Comparison of ENCODE assay signal across 8 cellular contexts in the genomic region with DNA sequence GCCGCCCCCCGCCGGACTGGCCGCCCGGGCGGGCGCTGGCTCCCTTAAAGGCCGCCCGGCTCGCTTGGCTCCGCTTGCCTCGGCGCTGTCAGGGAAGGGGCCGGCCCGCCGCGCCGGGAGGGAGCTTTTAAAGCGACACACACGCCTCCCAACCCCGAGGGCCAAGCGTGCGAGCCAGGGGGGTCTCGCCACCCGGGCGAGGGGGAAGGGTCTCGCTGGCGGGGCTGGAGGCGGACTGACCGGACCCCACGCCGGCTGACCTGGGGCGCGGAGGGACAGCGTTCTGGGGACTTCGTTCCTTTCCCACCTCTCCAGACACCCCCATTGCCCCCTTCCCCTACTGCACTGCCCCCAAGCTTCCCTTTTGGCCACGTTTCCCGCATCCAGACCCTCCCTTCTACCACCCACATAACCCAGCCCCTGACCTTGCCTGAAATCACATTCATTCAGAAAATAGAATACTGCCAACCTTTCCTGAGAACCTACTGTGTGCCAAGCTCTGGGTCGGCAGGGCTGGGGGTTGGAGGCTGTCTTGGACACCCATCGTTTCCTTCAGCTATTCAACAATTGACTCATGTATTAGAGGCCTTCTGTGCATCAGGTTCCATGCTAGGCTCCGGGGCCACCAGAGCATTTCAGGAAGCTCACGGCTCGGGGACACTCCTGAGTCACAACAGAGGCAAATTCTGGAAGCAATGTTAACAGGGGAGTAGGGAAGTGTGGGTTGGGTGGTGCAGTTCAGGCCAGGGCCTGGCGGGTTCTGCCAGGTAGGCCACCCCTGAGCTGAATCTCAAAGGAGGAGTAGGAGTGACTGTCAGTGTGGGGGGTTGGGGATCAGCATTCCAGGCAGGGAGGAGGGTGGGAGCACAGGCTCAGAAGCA. TPM values are rescaled to one million over a fixed set of nuclear protein-coding genes. Genes with fewer than 3 reads are reported as not detected.
DNase-seq lines count a peak whose midpoint lies in the region; ATAC-seq and TF ChIP-seq lines count a peak whose summit lies in the region.

A gene with protein sequence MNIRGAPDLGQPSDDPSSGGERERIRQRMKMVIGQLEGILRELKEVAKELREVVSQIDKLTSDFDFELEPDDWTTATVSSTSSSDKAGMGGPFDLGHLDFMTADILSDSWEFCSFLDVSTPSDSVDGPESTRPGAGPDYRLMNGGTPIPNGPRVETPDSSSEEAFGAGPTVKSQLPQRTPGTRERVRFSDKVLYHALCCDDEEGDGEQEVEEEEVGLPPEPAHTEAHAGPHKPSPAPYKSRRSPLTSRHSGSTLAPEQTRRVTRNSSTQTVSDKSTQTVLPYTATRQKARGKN (minus strand): TSS at position 102 of the 881 bp plus-strand sequence. CDS start 2,221 bp downstream, outside the sequence.

- H3K4me3 ChIP-seq in AG09309 (ENCODE audit: control insufficient read depth, low read depth, low read length) (peak within 1 kb of the TSS; percentile 51), SJSA1 (peak within 1 kb of the TSS; percentile 27)

- H3K27ac ChIP-seq in SJSA1 = no peak within 1 kb of the TSS

- ATAC-seq in GM18502 (IDR thresholded peaks at IDR 0.05; ENCODE audit: poor library complexity, unreplicated experiment) (no peak), GM21423 (IDR thresholded peaks at IDR 0.05; ENCODE audit: unreplicated experiment) (no peak)

- no peaks in the 10 kb centered on the region for H3K4me1 Mint-ChIP-seq in neural crest cell

- peaks cover 34% of the 10 kb centered on the region for H3K27me3 Mint-ChIP-seq in neural crest cell (ENCODE audit: low read depth)

- peaks cover 3% of the 10 kb centered on the region; the same call in 1 of the 2 replicates for H3K9me3 ChIP-seq in SJSA1 (replicated peaks)

- no peak within 1 kb of the TSS for H3K27ac Mint-ChIP-seq in neural crest cell (ENCODE audit: unreplicated experiment)

- peak within 1 kb of the TSS; percentile 80 for H3K4me3 Mint-ChIP-seq in neural crest cell

- H3K36me3 Mint-ChIP-seq in neural crest cell (ENCODE audit: low read depth) = no peaks in the 10 kb centered on the region

- no peak for DNase-seq in AG09309 (ENCODE audit: low read depth)
- DNase-seq in SJSA1 (ENCODE audit: low read depth in 1 of 2, low spot score in 2 of 2) = no peak
- DNase-seq in globus pallidus (ENCODE audit: low spot score) = peak; percentile 40
- peak; percentile 33 for DNase-seq in neural crest cell (ENCODE audit: low read depth, low spot score)
- no peak for DNase-seq in cerebellar cortex (ENCODE audit: low spot score)
- no peak for DNase-seq in NCI-H1436 treated with DMSO at 0.1 percent for 48 hours (lab: John Stamatoyannopoulos, UW)

- H3K9me3 Mint-ChIP-seq in neural crest cell = no peaks in the 10 kb centered on the region

- TF ChIP-seq CTCF in AG09309 (IDR thresholded peaks at IDR 0.05; ENCODE audit: control insufficient read depth, insufficient read depth, low read depth, low read length, missing control alignments) (no peak), neural crest cell (conservative IDR thresholded peaks at IDR 0.05) (no peak)

- H3K27me3 ChIP-seq in SJSA1 (replicated peaks) = peaks cover 74% of the 10 kb centered on the region

- peaks cover 6% of the 10 kb centered on the region for H3K4me1 ChIP-seq in SJSA1 (replicated peaks)

- no peaks in the 10 kb centered on the region for H3K36me3 ChIP-seq in SJSA1

RNA-seq across cellular contexts. Expression of the gene that starts here (rescaled TPM):
- total RNA-seq in SJSA1 (2014; rRNA removed; shearing (Covaris generic)) = 0.09 TPM in 1 of 2 replicates, not detected in the other
- total RNA-seq in neural crest cell = 9.5 and 9.6 TPM in 2 replicates

Comparison
In these comparisons a context has a peak if more than half of its experiments do, and no peak if none do; other contexts are left out.
1. DNase-seq: peak in globus pallidus (single experiment) and neural crest cell (single experiment); none in AG09309 (single experiment), SJSA1 (0 of 2), cerebellar cortex (single experiment) and NCI-H1436 treated with DMSO at 0.1 percent for 48 hours (single experiment).